ENCODE assay signal across 14 cellular contexts in the genomic region with DNA sequence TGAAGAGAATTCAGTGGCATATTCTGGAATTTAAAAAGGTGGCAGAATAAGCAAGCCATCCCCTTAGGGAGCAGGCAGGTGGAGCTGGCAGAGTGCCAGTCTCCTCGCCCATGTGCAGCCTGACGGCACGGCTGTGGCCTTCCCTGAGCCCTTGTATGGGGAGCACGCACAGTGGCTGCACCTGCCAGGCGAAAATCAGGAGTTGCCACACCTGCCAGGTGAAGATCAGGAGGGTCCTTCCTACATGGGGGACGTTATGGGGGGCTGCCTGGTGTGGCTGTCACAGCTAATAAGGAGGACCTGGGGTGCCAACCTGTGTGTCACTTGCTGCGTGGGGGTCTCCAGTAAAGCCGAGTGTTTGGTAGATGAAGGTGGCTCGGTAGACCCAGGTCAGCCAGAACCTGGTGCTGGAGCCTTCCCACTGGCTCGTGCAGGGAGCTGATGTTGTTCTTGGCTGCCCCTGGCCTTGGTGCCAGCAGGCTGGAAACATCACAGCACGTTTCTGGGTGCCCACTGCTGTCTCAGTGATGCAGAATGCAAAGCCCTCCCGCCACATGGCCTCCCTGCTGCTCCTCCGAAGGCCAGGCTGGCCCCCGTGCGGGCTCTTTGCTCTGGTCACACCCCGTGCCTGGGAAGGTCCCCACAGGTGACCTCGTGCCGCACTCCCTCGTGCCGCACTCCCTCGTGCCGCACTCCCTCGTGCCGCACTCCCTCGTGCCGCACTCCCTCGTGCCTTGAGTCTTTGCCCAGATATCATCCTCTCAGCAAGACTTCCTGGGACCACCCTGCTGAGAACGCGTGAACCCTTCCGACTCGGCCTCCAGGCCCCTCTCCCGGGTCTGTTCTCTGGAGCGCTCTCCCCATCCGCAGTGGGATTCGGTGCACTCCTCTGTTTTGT. TPM values are rescaled to one million over a fixed set of nuclear protein-coding genes. Genes with fewer than 3 reads are reported as not detected.
DNase-seq lines count a peak whose midpoint lies in the region; ATAC-seq and TF ChIP-seq lines count a peak whose summit lies in the region.
"Had no signal": no experiment of that assay in that cellular context is flagged by ENCODE, and none has a peak within 500 bp of the region (broad histone marks: within the 10 kb centered on the region; RNA-seq: fewer than 3 reads in every experiment).

No MANE protein-coding gene starts in this region.

- no peak overlapping the region for H3K4me3 Mint-ChIP-seq in endodermal cell

- no peaks in the 10 kb centered on the region for H3K4me1 Mint-ChIP-seq in endodermal cell

- no peaks in the 10 kb centered on the region for H3K79me2 ChIP-seq in GM23248 (ENCODE audit: insufficient read depth)

- H3K36me3 ChIP-seq in endodermal cell (ENCODE audit: control insufficient read depth, insufficient read depth, low read length) = no peaks in the 10 kb centered on the region
- H3K36me3 ChIP-seq in upper lobe of right lung = peaks cover 8% of the 10 kb centered on the region
- no peaks in the 10 kb centered on the region for H3K36me3 ChIP-seq in GM23248 (ENCODE audit: low read depth)

- no peak overlapping the region for H2AFZ ChIP-seq in GM23248

- 93 to 96% methylated on average over 26 to 35 of the region's 35 CpGs for WGBS in endodermal cell (ENCODE audit: insufficient coverage in 1 of 2, insufficient read length in 1 of 2), 2 experiments
- 61 to 70% methylated on average over 25 to 35 of the region's 35 CpGs for WGBS in GM23248 (ENCODE audit: low coverage in 1 of 2, low lambda C conversion rate in 2 of 2, missing lambda C conversion rate in 2 of 2), 2 experiments

- no peaks in the 10 kb centered on the region for H3K9me2 ChIP-seq in GM23248 (ENCODE audit: insufficient read depth)

- in situ Hi-C loops in GM23248 (cut with MboI) = no loop called here

- H3K27me3 ChIP-seq in endodermal cell (ENCODE audit: control insufficient read depth, insufficient read depth, low read length, poor library complexity, severe bottlenecking) = no peaks in the 10 kb centered on the region
- no peaks in the 10 kb centered on the region for H3K27me3 ChIP-seq in upper lobe of right lung
- H3K27me3 ChIP-seq in GM23248 (replicated peaks; ENCODE audit: insufficient read depth) = no peaks in the 10 kb centered on the region
- H3K27me3 ChIP-seq: colonic mucosa had no signal

- H4K20me1 ChIP-seq in GM23248 (ENCODE audit: insufficient read depth) = no peaks in the 10 kb centered on the region

- no peak overlapping the region for H3K4me2 ChIP-seq in GM23248 (ENCODE audit: unreplicated experiment)

- no peaks in the 10 kb centered on the region for H3K27me3 Mint-ChIP-seq in endodermal cell (ENCODE audit: insufficient read depth)

- no peak overlapping the region for H3K27ac Mint-ChIP-seq in endodermal cell

- H3F3A ChIP-seq in GM23248 (ENCODE audit: insufficient read depth) = no peaks in the 10 kb centered on the region

- H3K36me3 Mint-ChIP-seq in endodermal cell (ENCODE audit: low read depth) = peaks cover 71% of the 10 kb centered on the region

- H3K9ac ChIP-seq in endodermal cell (ENCODE audit: extremely low read depth, low read length, poor library complexity, severe bottlenecking) = no peak overlapping the region
- H3K9ac ChIP-seq in GM23248 = no peak overlapping the region

- H3K9me3 ChIP-seq in endodermal cell (ENCODE audit: control insufficient read depth, low read length) (no peaks in the 10 kb centered on the region), upper lobe of right lung (no peaks in the 10 kb centered on the region), GM23248 (ENCODE audit: low read depth) (no peaks in the 10 kb centered on the region)
- H3K9me3 ChIP-seq: colonic mucosa had no signal

- no peak for TF ChIP-seq CTCF in endodermal cell (conservative IDR thresholded peaks at IDR 0.05)
- no peak for TF ChIP-seq CTCF in upper lobe of right lung (IDR thresholded peaks at IDR 0.05)

- H3K9me3 Mint-ChIP-seq in endodermal cell = no peaks in the 10 kb centered on the region

- peak; percentile 31 for DNase-seq in Right ventricle myocardium superior
- DNase-seq in left cardiac atrium = no peak
- DNase-seq in NCI-H345 (lab: John Stamatoyannopoulos, UW) = peak; percentile 89
- DNase-seq in endodermal cell = peak; percentile 37
- peak; percentile 71 for DNase-seq in upper lobe of right lung
- DNase-seq in GM23248 = no peak
- DNase-seq: colonic mucosa; GF-D8; Kasumi-1; stimulated activated naive CD4-positive, alpha-beta T cell treated with Interleukin-2 at 50 U/mL for 16 hours had no signal

- intact Hi-C loops in Right ventricle myocardium superior (cut with DNase I) (no loop called here), left cardiac atrium (cut with DNase I) (no loop called here), upper lobe of right lung (cut with DNase I) (no loop called here)

- no peak for ATAC-seq in Right ventricle myocardium superior (ENCODE audit: poor library complexity)
- ATAC-seq in left cardiac atrium = no peak
- ATAC-seq in upper lobe of right lung = no peak
- no peak for ATAC-seq in HG02623 (IDR thresholded peaks at IDR 0.05; ENCODE audit: unreplicated experiment)
- ATAC-seq in GM18517 (IDR thresholded peaks at IDR 0.05; ENCODE audit: unreplicated experiment) = no peak
- ATAC-seq: right cardiac atrium had no signal

- H3K4me1 ChIP-seq in endodermal cell (ENCODE audit: control insufficient read depth, insufficient read depth, low read length) = no peaks in the 10 kb centered on the region
- no peaks in the 10 kb centered on the region for H3K4me1 ChIP-seq in upper lobe of right lung
- H3K4me1 ChIP-seq in GM23248 (ENCODE audit: insufficient read depth) = no peaks in the 10 kb centered on the region
- H3K4me1 ChIP-seq: colonic mucosa had no signal

- no peak overlapping the region for H3K27ac ChIP-seq in endodermal cell (ENCODE audit: low read depth, low read length)
- H3K27ac ChIP-seq in upper lobe of right lung = no peak overlapping the region
- H3K27ac ChIP-seq in GM23248 = no peak overlapping the region
- H3K27ac ChIP-seq: colonic mucosa, RWPE1 had no signal

- H3K4me3 ChIP-seq in endodermal cell (ENCODE audit: low read length) (no peak overlapping the region), upper lobe of right lung (no peak overlapping the region), GM23248 (no peak overlapping the region)
- H3K4me3 ChIP-seq: colonic mucosa had no signal

RNA-seq across cellular contexts. Expression of a gene that starts 55.4 kb away (rescaled TPM):
- total RNA-seq in Right ventricle myocardium superior (3.8 TPM), left cardiac atrium (1 to 10 TPM; 1.9 to 3.7 TPM), endodermal cell (10 to 100 TPM; 22.7 to 47.0 TPM), upper lobe of right lung (21.6 TPM)
- 7.6 TPM for polyA plus RNA-seq in endodermal cell (2013, experiment 1 of 2)
- 6.3 TPM for polyA plus RNA-seq in endodermal cell (2013, experiment 2 of 2)
- not detected in 2 replicates for total RNA-seq in GM23248 (2014; rRNA removed; shearing (Covaris generic))
- 0.23 TPM in 1 of 2 replicates, not detected in the other for polyA plus RNA-seq in GM23248 (2016; fragmentation: Nextera tagmentation; extraction: Ambion mirVana)

Comparison
In these comparisons a context has a peak if more than half of its experiments do, and no peak if none do; other contexts are left out.
1. DNase-seq: peak in Right ventricle myocardium superior (single experiment), NCI-H345 (single experiment), endodermal cell (single experiment) and upper lobe of right lung (single experiment); none in left cardiac atrium (single experiment) and GM23248 (single experiment).